ENCODE assay signal across 8 cellular contexts in the genomic region with DNA sequence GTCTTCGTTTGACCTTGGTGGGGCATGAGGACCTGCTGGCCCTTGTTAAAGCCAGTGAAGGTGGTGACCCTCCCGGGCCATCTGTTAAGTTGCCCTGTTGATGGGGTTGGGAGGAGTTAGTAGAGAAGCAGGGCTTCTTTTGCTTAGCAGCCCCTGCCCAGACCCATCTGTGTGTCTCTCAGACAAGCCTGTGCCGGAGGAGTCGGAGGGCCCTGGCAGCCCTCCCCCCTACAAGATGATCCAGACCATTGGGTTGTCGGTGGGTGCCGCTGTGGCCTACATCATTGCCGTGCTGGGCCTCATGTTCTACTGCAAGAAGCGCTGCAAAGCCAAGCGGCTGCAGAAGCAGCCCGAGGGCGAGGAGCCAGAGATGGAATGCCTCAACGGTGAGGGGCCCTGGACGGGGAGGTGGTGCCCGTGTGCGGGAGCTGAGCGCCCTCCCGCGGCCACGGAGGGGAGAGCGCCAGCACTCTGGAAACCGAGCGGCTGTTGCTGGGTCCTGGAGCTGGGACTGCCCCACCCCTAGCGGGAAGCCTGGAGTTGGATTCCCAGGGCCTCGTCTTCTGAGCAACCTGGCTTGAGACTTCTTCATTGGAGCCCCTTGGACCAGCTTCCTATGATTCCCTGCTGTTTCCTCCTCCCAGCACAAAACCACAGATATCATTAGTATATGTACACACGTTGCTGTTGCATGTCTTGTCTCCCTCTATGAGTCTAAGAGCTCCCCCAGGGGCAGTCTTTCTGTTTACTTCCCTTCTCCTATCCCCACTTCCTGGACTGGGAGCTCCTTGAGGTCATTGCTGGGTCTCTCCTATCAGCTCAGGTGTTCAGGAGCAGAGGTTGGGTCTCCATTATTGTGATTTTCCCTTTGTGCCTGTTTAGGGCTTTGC. TPM values are rescaled to one million over a fixed set of nuclear protein-coding genes. Genes with fewer than 3 reads are reported as not detected.
A peak's percentile ranks its signal among the peaks of the same experiment; 100 is the strongest.
DNase-seq lines count a peak whose midpoint lies in the region; ATAC-seq and TF ChIP-seq lines count a peak whose summit lies in the region.

No MANE protein-coding gene starts in this region.

- DNase-seq in NCI-H2081 (lab: John Stamatoyannopoulos, UW), result peak; percentile 81 to 86
- DNase-seq in NCI-H2081 treated with DMSO at 0.1 percent for 48 hours (lab: John Stamatoyannopoulos, UW), result no peak
- peak; percentile 90 for DNase-seq in HuH-7 (ENCODE audit: low spot score)
- peak; percentile 6 for DNase-seq in OCI-M2 (lab: John Stamatoyannopoulos, UW; ENCODE audit: unreplicated experiment)
- DNase-seq in activated T-cell treated with anti-CD3 and anti-CD28 coated beads, Interleukin-2, amount 50 U/mL, for 4 hours, result peak; percentile 66
- no peak for DNase-seq in esophagus squamous epithelium (lab: John Stamatoyannopoulos, UW)
- DNase-seq in naive B cell, result peak; percentile 58
- peak; percentile 39 to 63 for DNase-seq in stimulated activated CD8-positive, alpha-beta memory T cell treated with anti-CD3 and anti-CD28 coated beads, Interleukin-7, amount 100 ng/mL, for 4 hours (ENCODE audit: low read depth in 2 of 2)

- no peaks in the 10 kb centered on the region for H3K9me3 Mint-ChIP-seq in activated T-cell treated with anti-CD3 and anti-CD28 coated beads, Interleukin-2, amount 50 U/mL, for 4 hours
- no peaks in the 10 kb centered on the region for H3K9me3 Mint-ChIP-seq in naive B cell

- H3K27ac Mint-ChIP-seq in naive B cell, result peak overlapping the region in 1 of 6 donors; percentile 76

- no peaks in the 10 kb centered on the region for H3K36me3 Mint-ChIP-seq in activated T-cell treated with anti-CD3 and anti-CD28 coated beads, Interleukin-2, amount 50 U/mL, for 4 hours (ENCODE audit: insufficient read depth)
- H3K36me3 Mint-ChIP-seq in naive B cell, result no peaks in the 10 kb centered on the region

- TF ChIP-seq POLR2A in esophagus squamous epithelium (IDR thresholded peaks at IDR 0.05), result no peak

- peaks cover 3% of the 10 kb centered on the region for H3K27me3 Mint-ChIP-seq in activated T-cell treated with anti-CD3 and anti-CD28 coated beads, Interleukin-2, amount 50 U/mL, for 4 hours (ENCODE audit: low read depth)
- H3K27me3 Mint-ChIP-seq in naive B cell, result no peaks in the 10 kb centered on the region

- peak; percentile 93 to 99 for ATAC-seq in activated T-cell treated with anti-CD3 and anti-CD28 coated beads, Interleukin-2, amount 50 U/mL, for 4 hours
- ATAC-seq in naive B cell (ENCODE audit: low read depth in 2 of 2), result peak; percentile 94 to 96

- TF ChIP-seq CTCF in esophagus squamous epithelium (IDR thresholded peaks at IDR 0.05), result peak; percentile 83 to 98 (median 92)

- H3K27me3 ChIP-seq in esophagus squamous epithelium, result no peaks in the 10 kb centered on the region

- peak overlapping the region; percentile 16 for H3K4me3 Mint-ChIP-seq in activated T-cell treated with anti-CD3 and anti-CD28 coated beads, Interleukin-2, amount 50 U/mL, for 4 hours
- H3K4me3 Mint-ChIP-seq in naive B cell, result no peak overlapping the region

- no peaks in the 10 kb centered on the region for H3K9me3 ChIP-seq in esophagus squamous epithelium

- no peak overlapping the region for H3K4me3 ChIP-seq in esophagus squamous epithelium

- peaks cover 0 to 17% (median 11%) of the 10 kb centered on the region in 3 donors for H3K4me1 ChIP-seq in esophagus squamous epithelium

- H3K4me1 Mint-ChIP-seq in activated T-cell treated with anti-CD3 and anti-CD28 coated beads, Interleukin-2, amount 50 U/mL, for 4 hours (ENCODE audit: low read depth), result peaks cover 6% of the 10 kb centered on the region
- peaks cover 4 to 6% (median 6%) of the 10 kb centered on the region in 3 donors for H3K4me1 Mint-ChIP-seq in naive B cell

- intact Hi-C loops in esophagus squamous epithelium (cut with DNase I), result loop anchor here (5.0 to 10.0 kb wide), 2 partner anchors 71 to 239 kb away; no protein-coding TSS in a partner anchor

- H3K27ac ChIP-seq in esophagus squamous epithelium, result peak overlapping the region in 3 of 4 donors; percentile 32 to 61 (median 38)

- H3K36me3 ChIP-seq in esophagus squamous epithelium, result peaks cover 5 to 48% (median 5%) of the 10 kb centered on the region in 3 donors

- WGBS in esophagus squamous epithelium, 2 donors, result 3 to 34% methylated on average over 5 to 6 of the region's 25 CpGs

RNA-seq across cellular contexts. Expression of a gene that starts 27.6 kb away (rescaled TPM):
- 10 to 100 TPM; 72.0 to 80.1 (median 72.8) TPM for total RNA-seq in activated T-cell treated with anti-CD3 and anti-CD28 coated beads, Interleukin-2, amount 50 U/mL, for 4 hours
- 10 to 100 TPM; 22.0 to 38.9 (median 35.3) TPM for total RNA-seq in esophagus squamous epithelium
- polyA plus RNA-seq in naive B cell (ENCODE audit: low read depth in 6 of 6), result 1 to 10 TPM; 2.5 to 5.3 (median 4.7) TPM

RNA-seq across cellular contexts. Expression of a gene that starts 38.5 kb away (rescaled TPM):
- 10 to 100 TPM; 29.5 to 32.3 (median 30.4) TPM for total RNA-seq in activated T-cell treated with anti-CD3 and anti-CD28 coated beads, Interleukin-2, amount 50 U/mL, for 4 hours
- 10 to 100 TPM; 26.2 to 50.9 (median 32.5) TPM for total RNA-seq in esophagus squamous epithelium
- polyA plus RNA-seq in naive B cell (ENCODE audit: low read depth in 6 of 6), result 10 to 100 TPM in 3 of 6 donors, 1 to 10 TPM in 3; 1.2 to 16.5 (median 9.5) TPM

Comparison
In these comparisons a context has a peak if more than half of its experiments do, and no peak if none do; other contexts are left out.
1. DNase-seq: peak in NCI-H2081 (2 of 2), HuH-7 (single experiment), OCI-M2 (single experiment), activated T-cell treated with anti-CD3 and anti-CD28 coated beads, Interleukin-2, amount 50 U/mL, for 4 hours (single experiment), naive B cell (single experiment) and stimulated activated CD8-positive, alpha-beta memory T cell treated with anti-CD3 and anti-CD28 coated beads, Interleukin-7, amount 100 ng/mL, for 4 hours (2 of 2); none in NCI-H2081 treated with DMSO at 0.1 percent for 48 hours (single experiment) and esophagus squamous epithelium (single experiment).